Comparison of ENCODE assay signal across 10 cellular contexts in the genomic region with DNA sequence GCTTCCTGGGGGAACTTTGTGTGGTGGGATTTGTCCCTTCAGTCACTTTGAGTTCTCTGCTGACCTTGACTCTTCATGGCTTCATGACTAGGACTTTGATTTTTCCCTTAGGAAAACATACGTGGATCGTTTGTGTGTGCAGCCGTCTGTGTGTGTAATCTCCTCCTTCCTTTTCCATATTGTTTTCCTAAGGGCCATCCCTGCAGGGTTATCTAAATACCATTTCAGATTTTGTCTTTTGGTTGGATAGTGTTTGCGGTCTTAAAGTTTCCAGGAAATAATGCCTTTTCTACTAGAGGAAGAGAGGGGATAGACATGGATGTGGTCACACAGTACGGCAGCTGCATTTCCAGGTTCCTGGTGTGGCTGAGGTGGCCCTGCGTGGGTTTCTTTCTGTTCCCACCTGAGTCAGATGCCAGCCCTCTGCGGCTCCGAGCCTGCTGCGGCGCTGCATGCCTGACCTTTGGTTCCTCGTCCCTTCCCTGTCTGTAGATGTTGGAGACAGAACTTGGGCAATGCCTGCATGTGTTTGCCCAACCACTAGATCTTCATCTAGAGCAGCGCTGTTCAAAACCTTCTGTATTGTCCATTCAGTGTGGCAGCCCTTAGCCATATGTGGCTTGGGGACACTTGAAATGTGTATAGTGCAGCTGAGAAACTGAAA.
DNase-seq lines count a peak whose midpoint lies in the region; ATAC-seq and TF ChIP-seq lines count a peak whose summit lies in the region.
"Had no signal": no experiment of that assay in that cellular context is flagged by ENCODE, and none has a peak within 500 bp of the region (broad histone marks: within the 10 kb centered on the region; RNA-seq: fewer than 3 reads in every experiment).

No MANE protein-coding gene starts in this region.

- H3K9me3 ChIP-seq in breast epithelium (no peaks in the 10 kb centered on the region), duodenal mucosa (ENCODE audit: control insufficient read depth in 1 of 2, low read length in 2 of 2) (no peaks in the 10 kb centered on the region), uterus (no peaks in the 10 kb centered on the region)

- no peak overlapping the region for H3K9ac ChIP-seq in duodenal mucosa (ENCODE audit: low read depth in 1 of 2, low read length in 2 of 2)

- CTCF ChIA-PET in MCF 10A (lab: Yijun Ruan, JAX): interaction anchor here (1.7 kb wide), 1 partner anchor 65 kb away, joined by 10 read pairs; no protein-coding TSS in a partner anchor

- no peak for TF ChIP-seq POLR2A in breast epithelium (IDR thresholded peaks at IDR 0.05)
- TF ChIP-seq POLR2A in uterus (IDR thresholded peaks at IDR 0.05): no peak

- H3K9me3 Mint-ChIP-seq in MCF 10A (ENCODE audit: unreplicated experiment) (no peaks in the 10 kb centered on the region), neural crest cell (no peaks in the 10 kb centered on the region)

- TF ChIP-seq CTCF in breast epithelium (IDR thresholded peaks at IDR 0.05): no peak
- TF ChIP-seq CTCF in MCF 10A (IDR thresholded peaks at IDR 0.05; ENCODE audit: unreplicated experiment): no peak
- no peak for TF ChIP-seq CTCF in neural crest cell (conservative IDR thresholded peaks at IDR 0.05)
- no peak for TF ChIP-seq CTCF in uterus (IDR thresholded peaks at IDR 0.05)

- H3K36me3 Mint-ChIP-seq in MCF 10A (ENCODE audit: insufficient read depth, unreplicated experiment) (peaks cover 4% of the 10 kb centered on the region), neural crest cell (ENCODE audit: low read depth) (no peaks in the 10 kb centered on the region)

- H3K27ac Mint-ChIP-seq in MCF 10A (ENCODE audit: low read depth, unreplicated experiment) (no peak overlapping the region), neural crest cell (ENCODE audit: unreplicated experiment) (peak overlapping the region; percentile 63)

- no TSS peak for BruUV-seq in MCF 10A (replicated peaks; lab: Mats Ljungman, UMichigan)

- H3K4me1 ChIP-seq in breast epithelium: peaks cover 0 to 9% of the 10 kb centered on the region in 2 donors
- peaks cover 32% of the 10 kb centered on the region in 2 donors for H3K4me1 ChIP-seq in duodenal mucosa (ENCODE audit: control insufficient read depth in 1 of 2, insufficient read depth in 2 of 2, low read length in 2 of 2)
- peaks cover 0 to 16% of the 10 kb centered on the region in 2 donors for H3K4me1 ChIP-seq in uterus

- no peaks in the 10 kb centered on the region for H3K27me3 Mint-ChIP-seq in MCF 10A (ENCODE audit: insufficient read depth, unreplicated experiment)
- no peaks in the 10 kb centered on the region for H3K27me3 Mint-ChIP-seq in neural crest cell (ENCODE audit: low read depth)

- intact Hi-C loops in breast epithelium (cut with DNase I; ENCODE audit: low total_unique reads): no loop called here
- intact Hi-C loops in MCF 10A (cut with micrococcal nuclease): loop anchor here (10.0 kb wide), 1 partner anchor 104 kb away; the partner anchor contains the start of gene KSR1
- intact Hi-C loops in uterus (cut with DNase I; ENCODE audit: low total_unique reads): no loop called here

- no peak for DNase-seq in breast epithelium (ENCODE audit: low spot score in 2 of 2)
- no peak for DNase-seq in MCF 10A (ENCODE audit: unreplicated experiment)
- no peak for DNase-seq in neural crest cell (ENCODE audit: low read depth, low spot score)
- DNase-seq in uterus: no peak
- no peak for DNase-seq in activated CD4-positive, CD25-positive, alpha-beta regulatory T cell (lab: John Stamatoyannopoulos, UW)
- no peak for DNase-seq in T-helper 9 cell
- DNase-seq: activated CD4-positive, alpha-beta T cell treated with anti-CD3 and anti-CD28 coated beads, Interleukin-2, amount 50 U/mL, for 1 hour; NCI-H524 had no signal

- peaks cover 25% of the 10 kb centered on the region for H3K4me1 Mint-ChIP-seq in MCF 10A (ENCODE audit: insufficient read depth, unreplicated experiment)
- peaks cover 7% of the 10 kb centered on the region for H3K4me1 Mint-ChIP-seq in neural crest cell

- H3K4me3 ChIP-seq in breast epithelium (peak overlapping the region in 1 of 3 donors; percentile 52), duodenal mucosa (ENCODE audit: low read depth in 1 of 2, low read length in 2 of 2) (peak overlapping the region; percentile 29 to 51), uterus (no peak overlapping the region)

- ATAC-seq in GM18867 (IDR thresholded peaks at IDR 0.05; ENCODE audit: unreplicated experiment): no peak

- peak overlapping the region; percentile 58 to 81 for H3K27ac ChIP-seq in breast epithelium
- H3K27ac ChIP-seq in duodenal mucosa (ENCODE audit: low read depth, low read length): peak overlapping the region; percentile 26
- peak overlapping the region; percentile 52 to 68 for H3K27ac ChIP-seq in uterus

- H3K36me3 ChIP-seq in breast epithelium (no peaks in the 10 kb centered on the region), duodenal mucosa (ENCODE audit: control insufficient read depth in 1 of 2, insufficient read depth in 2 of 2, low read length in 2 of 2) (peaks cover 0 to 4% of the 10 kb centered on the region in 2 donors), uterus (no peaks in the 10 kb centered on the region)

- POLR2A ChIA-PET in MCF 10A (lab: Yijun Ruan, JAX): interaction anchor here (1.6 to 1.8 kb wide), 2 partner anchors 18 to 65 kb away, joined by 4 to 9 read pairs; no protein-coding TSS in a partner anchor

- H3K4me3 Mint-ChIP-seq in MCF 10A (ENCODE audit: unreplicated experiment) (no peak overlapping the region), neural crest cell (no peak overlapping the region)

- H3K27me3 ChIP-seq in breast epithelium: no peaks in the 10 kb centered on the region
- no peaks in the 10 kb centered on the region for H3K27me3 ChIP-seq in duodenal mucosa (ENCODE audit: control insufficient read depth in 1 of 2, insufficient read depth in 2 of 2, low read length in 2 of 2)
- H3K27me3 ChIP-seq in uterus: no peaks in the 10 kb centered on the region

Comparison
In these comparisons a context has a peak if more than half of its experiments do, and no peak if none do; other contexts are left out.
1. H3K4me3 ChIP-seq: peak in duodenal mucosa (2 of 2); none in uterus (0 of 2).
2. Peak in every context shown above with its lines, with median percentiles within 50 percentile points of each other: H3K27ac ChIP-seq.